ENCODE assay signal across 18 cellular contexts in the genomic region with DNA sequence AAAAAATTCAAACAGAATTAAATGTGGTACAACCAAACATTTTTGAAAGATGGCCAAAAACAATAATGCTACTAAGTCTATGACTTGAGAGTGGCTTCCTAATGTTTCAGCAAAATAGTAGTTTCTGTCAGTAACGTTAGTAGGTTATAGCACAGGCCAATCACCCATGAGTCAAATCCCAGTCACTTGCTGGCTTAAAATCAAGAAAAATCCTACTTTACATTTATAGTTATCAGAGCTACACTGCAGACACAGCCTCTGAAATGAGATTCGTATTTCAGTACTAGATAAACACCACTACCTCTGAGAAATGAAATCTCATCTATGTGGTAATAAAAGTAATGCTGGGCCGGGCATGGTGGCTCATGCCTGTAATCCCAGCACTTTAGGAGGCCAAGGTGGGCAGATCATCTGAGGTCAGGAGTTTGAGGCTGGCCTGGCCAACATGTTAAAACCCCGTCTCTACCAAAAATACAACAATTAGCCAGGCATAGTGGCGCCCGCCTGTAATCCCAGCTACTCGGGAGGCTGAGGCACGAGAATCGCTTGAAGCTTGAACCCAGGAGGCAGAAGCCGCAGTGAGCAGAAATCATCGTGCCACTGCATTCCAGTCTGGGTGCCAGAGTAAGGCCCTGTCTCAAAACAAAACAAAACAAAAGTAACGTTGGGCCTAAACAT. TPM values are rescaled to one million over a fixed set of nuclear protein-coding genes. Genes with fewer than 3 reads are reported as not detected.
A peak's percentile ranks its signal among the peaks of the same experiment; 100 is the strongest.
DNase-seq lines count a peak whose midpoint lies in the region; ATAC-seq and TF ChIP-seq lines count a peak whose summit lies in the region.
"Had no signal": no experiment of that assay in that cellular context is flagged by ENCODE, and none has a peak within 500 bp of the region (broad histone marks: within the 10 kb centered on the region; RNA-seq: fewer than 3 reads in every experiment).

No MANE protein-coding gene starts in this region.

- H3K27me3 ChIP-seq in MG63: no peaks in the 10 kb centered on the region
- H3K27me3 ChIP-seq: body of pancreas, esophagus squamous epithelium had no signal

- ATAC-seq in naive B cell (ENCODE audit: low read depth in 2 of 2) (no peak), GM18519 (IDR thresholded peaks at IDR 0.05; ENCODE audit: low FRiP score, unreplicated experiment) (no peak)
- ATAC-seq: body of pancreas; natural killer cell treated with Interleukin-12 subunit alpha and Interleukin-12 subunit beta and Interleukin-15 and Interleukin-18, amount 100 ng/mL, for 72 hours; WTC11 had no signal

- DNase-seq in AG09319 (ENCODE audit: extremely low read depth, low read depth): peak; percentile 28
- peak; percentile 94 for DNase-seq in MG63
- DNase-seq in chondrocyte (ENCODE audit: low spot score): no peak
- no peak for DNase-seq in naive B cell
- no peak for DNase-seq in NCI-H82 (lab: John Stamatoyannopoulos, UW)
- DNase-seq in NCI-H2227 (lab: John Stamatoyannopoulos, UW; ENCODE audit: unreplicated experiment): no peak
- no peak for DNase-seq in Ammon's horn (ENCODE audit: low spot score)
- DNase-seq: activated T-cell treated with anti-CD3 and anti-CD28 coated beads, Interleukin-2, amount 50 U/mL, for 24 hours; body of pancreas; esophagus squamous epithelium; NCI-H1436; NCI-H774 had no signal

- H3K36me3 Mint-ChIP-seq in chondrocyte (ENCODE audit: low read depth) (peaks cover 13% of the 10 kb centered on the region), naive B cell (peaks cover 10 to 11% of the 10 kb centered on the region in 2 donors)

- H3K4me1 Mint-ChIP-seq in chondrocyte (ENCODE audit: low read depth) (peaks cover 29% of the 10 kb centered on the region), naive B cell (peaks cover 38 to 53% (median 46%) of the 10 kb centered on the region in 3 donors)

- no peaks in the 10 kb centered on the region for H3K27me3 Mint-ChIP-seq in chondrocyte (ENCODE audit: low read depth)
- no peaks in the 10 kb centered on the region for H3K27me3 Mint-ChIP-seq in naive B cell
- H3K27me3 Mint-ChIP-seq: activated T-cell treated with anti-CD3 and anti-CD28 coated beads, Interleukin-2, amount 50 U/mL, for 24 hours; natural killer cell treated with Interleukin-12 subunit alpha and Interleukin-12 subunit beta and Interleukin-15 and Interleukin-18, amount 100 ng/mL, for 72 hours had no signal

- H3K27ac Mint-ChIP-seq in chondrocyte (ENCODE audit: unreplicated experiment) (peak overlapping the region; percentile 91), naive B cell (peak overlapping the region; percentile 30 to 97 (median 71))
- H3K27ac Mint-ChIP-seq: activated T-cell treated with anti-CD3 and anti-CD28 coated beads, Interleukin-2, amount 50 U/mL, for 24 hours; WTC11 had no signal

- TF ChIP-seq CTCF in AG09319 (IDR thresholded peaks at IDR 0.05; ENCODE audit: low read depth, low read length): no peak
- no peak for TF ChIP-seq CTCF in chondrocyte (IDR thresholded peaks at IDR 0.05)

- H3K4me3 Mint-ChIP-seq in chondrocyte (ENCODE audit: unreplicated experiment) (no peak overlapping the region), naive B cell (peak overlapping the region in 2 of 8 donors; percentile 30 to 42)
- H3K4me3 Mint-ChIP-seq: activated T-cell treated with anti-CD3 and anti-CD28 coated beads, Interleukin-2, amount 50 U/mL, for 24 hours; CD14-positive monocyte; natural killer cell treated with Interleukin-12 subunit alpha and Interleukin-12 subunit beta and Interleukin-15 and Interleukin-18, amount 100 ng/mL, for 72 hours; WTC11 had no signal

- peaks cover 64% of the 10 kb centered on the region for H3K36me3 ChIP-seq in MG63

- H3K9me3 Mint-ChIP-seq in chondrocyte (ENCODE audit: low read depth) (peaks cover 3% of the 10 kb centered on the region), naive B cell (no peaks in the 10 kb centered on the region)
- H3K9me3 Mint-ChIP-seq: activated T-cell treated with anti-CD3 and anti-CD28 coated beads, Interleukin-2, amount 50 U/mL, for 24 hours; natural killer cell treated with Interleukin-12 subunit alpha and Interleukin-12 subunit beta and Interleukin-15 and Interleukin-18, amount 100 ng/mL, for 72 hours had no signal

- peaks cover 19% of the 10 kb centered on the region for H3K9me3 ChIP-seq in MG63
- H3K9me3 ChIP-seq: body of pancreas, esophagus squamous epithelium had no signal

- no peak overlapping the region for H3K4me3 ChIP-seq in MG63
- H3K4me3 ChIP-seq: body of pancreas, esophagus squamous epithelium had no signal

RNA-seq across cellular contexts. Expression of gene ZDHHC21, which starts 6.1 kb away (rescaled TPM):
- 75.4 and 95.2 TPM in 2 replicates for total RNA-seq in MG63 (2014; rRNA removed; shearing (Covaris generic); ENCODE audit: low replicate concordance)
- 9.8 to 15.8 TPM (median 11.4 TPM) in 3 replicates for total RNA-seq in chondrocyte
- polyA plus RNA-seq in naive B cell (ENCODE audit: low read depth in 6 of 6): 1 to 10 TPM; 1.7 to 3.8 (median 3.2) TPM

RNA-seq across cellular contexts. Expression of gene CER1, which starts 35.4 kb away (rescaled TPM):
- total RNA-seq in MG63 (2014; rRNA removed; shearing (Covaris generic); ENCODE audit: low replicate concordance): not detected in 2 replicates
- not detected in 3 replicates for total RNA-seq in chondrocyte
- polyA plus RNA-seq in naive B cell (ENCODE audit: low read depth in 6 of 6): not detected
- total RNA-seq: esophagus squamous epithelium; kidney epithelial cell; natural killer cell treated with Interleukin-12 subunit alpha and Interleukin-12 subunit beta and Interleukin-15 and Interleukin-18, amount 100 ng/mL, for 72 hours; ureter had no signal
- polyA plus RNA-seq: CD14-positive monocyte had no signal

Comparison
In these comparisons a context has a peak if more than half of its experiments do, and no peak if none do; other contexts are left out.
1. DNase-seq: peak in AG09319 (single experiment) and MG63 (single experiment); none in chondrocyte (single experiment), naive B cell (single experiment), NCI-H82 (single experiment), NCI-H2227 (single experiment) and Ammon's horn (single experiment).